ENCODE assay signal across 31 cellular contexts in the genomic region with DNA sequence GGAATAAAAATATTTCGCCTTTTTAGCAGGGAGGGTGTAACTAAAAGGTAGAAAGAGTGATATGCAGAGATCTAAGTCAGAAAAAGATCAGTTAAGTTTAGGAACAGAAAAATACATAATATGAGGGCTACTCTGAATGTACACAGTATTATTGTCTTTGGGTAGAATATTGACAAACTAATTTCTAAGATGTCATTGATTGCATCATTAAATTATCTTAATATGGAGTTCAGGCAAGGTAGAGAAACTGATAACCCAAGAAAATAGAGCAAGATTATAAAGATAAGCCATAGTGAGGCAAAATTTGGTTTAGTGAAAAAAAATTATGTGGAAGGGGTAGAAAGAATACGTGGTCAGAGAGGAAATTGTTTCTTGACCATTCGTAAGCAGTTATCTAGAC.
"Had no signal": no experiment of that assay in that cellular context is flagged by ENCODE, and none has a peak within 500 bp of the region (broad histone marks: within the 10 kb centered on the region; RNA-seq: fewer than 3 reads in every experiment).

No MANE protein-coding gene starts in this region.

- H3K27ac ChIP-seq: ovary, parathyroid adenoma, psoas muscle, skin epidermis, spleen, suprapubic skin, testis, tibial artery, transverse colon, upper lobe of right lung, uterus had no signal

- H3K4me2 ChIP-seq: smooth muscle cell had no signal

- DNase-seq: naive thymus-derived CD8-positive, alpha-beta T cell; nephron progenitor cell; occipital lobe; ovary; psoas muscle; right cardiac atrium; spleen; stimulated activated CD4-positive, alpha-beta T cell treated with anti-CD3 and anti-CD28 coated beads, Interleukin-12 subunit alpha, Interleukin-12 subunit beta, amount 100 ng/mL, for 4 hours; stimulated activated CD4-positive, alpha-beta T cell treated with anti-CD3 and anti-CD28 coated beads, Interleukin-1b, Interleukin-23, amount 100 ng/mL, for 48 hours; stimulated activated CD4-positive, alpha-beta T cell treated with anti-CD3 and anti-CD28 coated beads, Interleukin-4, amount 100 ng/mL, for 1 hour; stimulated activated CD4-positive, alpha-beta T cell treated with anti-CD3 and anti-CD28 coated beads, Interleukin-4, amount 100 ng/mL, for 4 hours; stimulated activated CD8-positive, alpha-beta memory T cell treated with anti-CD3 and anti-CD28 coated beads, Interleukin-4, amount 100 ng/mL, for 48 hours; stimulated activated naive CD4-positive, alpha-beta T cell; stimulated activated naive CD8-positive, alpha-beta T cell treated with anti-CD3 and anti-CD28 coated beads, Interleukin-15, amount 100 ng/mL, for 72 hours; stimulated activated naive CD8-positive, alpha-beta T cell treated with anti-CD3 and anti-CD28 coated beads, Interleukin-15, Interleukin-2, amounts not matched to agents 100 U/mL and 50 U/mL, for 24 hours; substantia nigra; testis; tibial artery; transverse colon; upper lobe of right lung; uterus had no signal

- H3K27me3 Mint-ChIP-seq: naive thymus-derived CD8-positive, alpha-beta T cell; natural killer cell treated with Interleukin-12 subunit alpha and Interleukin-12 subunit beta and Interleukin-15 and Interleukin-18, amount 100 ng/mL, for 72 hours; progenitor cell of endocrine pancreas; stimulated activated memory B cell treated with anti-CD40 and anti-IgM and Interleukin-4, amounts not matched to agents 10 μg/mL and 1 μg/mL and 100 μg/mL, for 72 hours; stimulated activated naive CD8-positive, alpha-beta T cell treated with anti-CD3 and anti-CD28 coated beads, Interleukin-15, amount 100 ng/mL, for 72 hours; type B pancreatic cell had no signal

- H3K9me3 ChIP-seq: ovary, psoas muscle, suprapubic skin, testis, tibial artery, transverse colon, upper lobe of right lung, uterus had no signal

- H3K27ac Mint-ChIP-seq: naive thymus-derived CD8-positive, alpha-beta T cell; natural killer cell treated with Interleukin-12 subunit alpha and Interleukin-12 subunit beta and Interleukin-15 and Interleukin-18, amount 100 ng/mL, for 72 hours; nephron progenitor cell; progenitor cell of endocrine pancreas; stimulated activated memory B cell treated with anti-CD40 and anti-IgM and Interleukin-4, amounts not matched to agents 10 μg/mL and 1 μg/mL and 100 μg/mL, for 72 hours; stimulated activated naive CD8-positive, alpha-beta T cell treated with anti-CD3 and anti-CD28 coated beads, Interleukin-15, amount 100 ng/mL, for 72 hours; type B pancreatic cell had no signal

- H3K4me3 Mint-ChIP-seq: naive thymus-derived CD8-positive, alpha-beta T cell; natural killer cell treated with Interleukin-12 subunit alpha and Interleukin-12 subunit beta and Interleukin-15 and Interleukin-18, amount 100 ng/mL, for 72 hours; nephron progenitor cell; neural crest cell; stimulated activated memory B cell treated with anti-CD40 and anti-IgM and Interleukin-4, amounts not matched to agents 10 μg/mL and 1 μg/mL and 100 μg/mL, for 72 hours; stimulated activated naive CD8-positive, alpha-beta T cell treated with anti-CD3 and anti-CD28 coated beads, Interleukin-15, amount 100 ng/mL, for 72 hours; type B pancreatic cell had no signal

- H3K4me3 ChIP-seq: ovary, psoas muscle, skin epidermis, smooth muscle cell, spleen, suprapubic skin, tibial artery, transverse colon, upper lobe of right lung, uterus had no signal

- H3K9ac ChIP-seq: parathyroid adenoma had no signal

- H3K27me3 ChIP-seq: ovary, spleen, suprapubic skin, testis, tibial artery, transverse colon, upper lobe of right lung, uterus had no signal

- H2AFZ ChIP-seq: parathyroid adenoma had no signal

- ATAC-seq: naive thymus-derived CD8-positive, alpha-beta T cell; natural killer cell treated with Interleukin-12 subunit alpha and Interleukin-12 subunit beta and Interleukin-15 and Interleukin-18, amount 100 ng/mL, for 72 hours; psoas muscle; sciatic nerve; stimulated activated memory B cell treated with anti-CD40 and anti-IgM and Interleukin-4, amounts not matched to agents 10 μg/mL and 1 μg/mL and 100 μg/mL, for 72 hours; stimulated activated naive CD8-positive, alpha-beta T cell treated with anti-CD3 and anti-CD28 coated beads, Interleukin-15, amount 100 ng/mL, for 72 hours; stimulated activated naive CD8-positive, alpha-beta T cell treated with anti-CD3 and anti-CD28 coated beads, Interleukin-15, Interleukin-2, amounts not matched to agents 100 U/mL and 50 U/mL, for 24 hours; upper lobe of right lung had no signal

- H3K4me1 Mint-ChIP-seq: naive thymus-derived CD8-positive, alpha-beta T cell; nephron progenitor cell; neural crest cell; stimulated activated memory B cell treated with anti-CD40 and anti-IgM and Interleukin-4, amounts not matched to agents 10 μg/mL and 1 μg/mL and 100 μg/mL, for 72 hours had no signal

- H3K36me3 Mint-ChIP-seq: naive thymus-derived CD8-positive, alpha-beta T cell; stimulated activated memory B cell treated with anti-CD40 and anti-IgM and Interleukin-4, amounts not matched to agents 10 μg/mL and 1 μg/mL and 100 μg/mL, for 72 hours; type B pancreatic cell had no signal

- H3K36me3 ChIP-seq: ovary, spleen, suprapubic skin, tibial artery, transverse colon, upper lobe of right lung, uterus had no signal

- H3K4me1 ChIP-seq: parathyroid adenoma, psoas muscle, spleen, suprapubic skin, testis, tibial artery, transverse colon, upper lobe of right lung, uterus had no signal
